26 cellular contexts compared by ENCODE assay signal in genomic region chr4:103397527-103397926, GRCh38.
"Had no signal": no experiment of that assay in that cellular context is flagged by ENCODE, and none has a peak within 500 bp of the region (broad histone marks: within the 10 kb centered on the region; RNA-seq: fewer than 3 reads in every experiment).

No MANE protein-coding gene starts in this region.

- H3K36me3 ChIP-seq: left ventricle myocardium inferior, neutrophil, ovary, prostate gland, right atrium auricular region, right lobe of liver, thyroid gland, transverse colon, upper lobe of left lung, vagina had no signal

- H3K27ac Mint-ChIP-seq: naive thymus-derived CD4-positive, alpha-beta T cell; natural killer cell treated with Interleukin-12 subunit alpha and Interleukin-12 subunit beta and Interleukin-15 and Interleukin-18, amount 100 ng/mL, for 72 hours; stimulated activated memory B cell treated with anti-CD40 and anti-IgM and Interleukin-4, amounts not matched to agents 10 μg/mL and 1 μg/mL and 100 μg/mL, for 72 hours; stimulated activated naive CD8-positive, alpha-beta T cell treated with anti-CD3 and anti-CD28 coated beads, Interleukin-15, amount 100 ng/mL, for 72 hours had no signal

- H3K4me3 Mint-ChIP-seq: naive thymus-derived CD4-positive, alpha-beta T cell; natural killer cell treated with Interleukin-12 subunit alpha and Interleukin-12 subunit beta and Interleukin-15 and Interleukin-18, amount 100 ng/mL, for 72 hours; stimulated activated memory B cell treated with anti-CD40 and anti-IgM and Interleukin-4, amounts not matched to agents 10 μg/mL and 1 μg/mL and 100 μg/mL, for 72 hours; stimulated activated naive CD8-positive, alpha-beta T cell treated with anti-CD3 and anti-CD28 coated beads, Interleukin-15, amount 100 ng/mL, for 72 hours had no signal

- H3K9me3 ChIP-seq: left ventricle myocardium inferior, mucosa of descending colon, neutrophil, ovary, prostate gland, right atrium auricular region, right lobe of liver, testis, thyroid gland, transverse colon, upper lobe of left lung, vagina had no signal

- H3K27me3 Mint-ChIP-seq: natural killer cell treated with Interleukin-12 subunit alpha and Interleukin-12 subunit beta and Interleukin-15 and Interleukin-18, amount 100 ng/mL, for 72 hours; stimulated activated memory B cell treated with anti-CD40 and anti-IgM and Interleukin-4, amounts not matched to agents 10 μg/mL and 1 μg/mL and 100 μg/mL, for 72 hours; stimulated activated naive CD8-positive, alpha-beta T cell treated with anti-CD3 and anti-CD28 coated beads, Interleukin-15, amount 100 ng/mL, for 72 hours had no signal

- H3K4me1 ChIP-seq: left ventricle myocardium inferior, prostate gland, right atrium auricular region, right lobe of liver, testis, thyroid gland, transverse colon, upper lobe of left lung, vagina had no signal

- H3K4me1 Mint-ChIP-seq: naive thymus-derived CD4-positive, alpha-beta T cell; stimulated activated memory B cell treated with anti-CD40 and anti-IgM and Interleukin-4, amounts not matched to agents 10 μg/mL and 1 μg/mL and 100 μg/mL, for 72 hours; stimulated activated naive CD8-positive, alpha-beta T cell treated with anti-CD3 and anti-CD28 coated beads, Interleukin-15, amount 100 ng/mL, for 72 hours had no signal

- H3K4me2 ChIP-seq: hepatocyte, smooth muscle cell had no signal

- DNase-seq: islet precursor cell; left ventricle myocardium inferior; midbrain; mucosa of descending colon; naive thymus-derived CD4-positive, alpha-beta T cell; ovary; right lobe of liver; stimulated activated CD4-positive, alpha-beta T cell treated with anti-CD3 and anti-CD28 coated beads, Interleukin-1b, Interleukin-23, amount 100 ng/mL, for 48 hours; stimulated activated CD4-positive, alpha-beta T cell treated with anti-CD3 and anti-CD28 coated beads, Interleukin-2, amount 100 ng/mL, for 48 hours; stimulated activated CD4-positive, alpha-beta T cell treated with anti-CD3 and anti-CD28 coated beads, Interleukin-4, amount 100 ng/mL, for 4 hours; stimulated activated CD8-positive, alpha-beta memory T cell treated with anti-CD3 and anti-CD28 coated beads, Interleukin-4, amount 100 ng/mL, for 48 hours; stimulated activated naive CD4-positive, alpha-beta T cell treated with Interleukin-2 at 50 U/mL for 16 hours; stimulated activated naive CD8-positive, alpha-beta T cell treated with anti-CD3 and anti-CD28 coated beads, Interleukin-15, amount 100 ng/mL, for 72 hours; testis; thyroid gland; transverse colon; upper lobe of left lung had no signal

- H3K27ac ChIP-seq: hepatocyte, left ventricle myocardium inferior, neutrophil, ovary, prostate gland, right atrium auricular region, right lobe of liver, testis, thyroid gland, transverse colon, upper lobe of left lung, vagina had no signal

- H3K79me2 ChIP-seq: hepatocyte had no signal

- H3K27me3 ChIP-seq: hepatocyte, neutrophil, ovary, right atrium auricular region, right lobe of liver, testis, thyroid gland, transverse colon, upper lobe of left lung, vagina had no signal

- H2AFZ ChIP-seq: hepatocyte had no signal

- ATAC-seq: mucosa of descending colon; naive thymus-derived CD4-positive, alpha-beta T cell; natural killer cell treated with Interleukin-12 subunit alpha and Interleukin-12 subunit beta and Interleukin-15 and Interleukin-18, amount 100 ng/mL, for 72 hours; right lobe of liver; stimulated activated memory B cell treated with anti-CD40 and anti-IgM and Interleukin-4, amounts not matched to agents 10 μg/mL and 1 μg/mL and 100 μg/mL, for 72 hours; stimulated activated naive CD8-positive, alpha-beta T cell treated with anti-CD3 and anti-CD28 coated beads, Interleukin-15, amount 100 ng/mL, for 72 hours had no signal

- H3K9me3 Mint-ChIP-seq: stimulated activated memory B cell treated with anti-CD40 and anti-IgM and Interleukin-4, amounts not matched to agents 10 μg/mL and 1 μg/mL and 100 μg/mL, for 72 hours; stimulated activated naive CD8-positive, alpha-beta T cell treated with anti-CD3 and anti-CD28 coated beads, Interleukin-15, amount 100 ng/mL, for 72 hours had no signal

- H3K36me3 Mint-ChIP-seq: naive thymus-derived CD4-positive, alpha-beta T cell; natural killer cell treated with Interleukin-12 subunit alpha and Interleukin-12 subunit beta and Interleukin-15 and Interleukin-18, amount 100 ng/mL, for 72 hours; stimulated activated memory B cell treated with anti-CD40 and anti-IgM and Interleukin-4, amounts not matched to agents 10 μg/mL and 1 μg/mL and 100 μg/mL, for 72 hours had no signal

- H3K4me3 ChIP-seq: hepatocyte, left ventricle myocardium inferior, lung, mucosa of descending colon, ovary, prostate gland, right atrium auricular region, right lobe of liver, smooth muscle cell, testis, thyroid gland, transverse colon, upper lobe of left lung, vagina had no signal
